21 cellular contexts compared by ENCODE assay signal in the genomic region with DNA sequence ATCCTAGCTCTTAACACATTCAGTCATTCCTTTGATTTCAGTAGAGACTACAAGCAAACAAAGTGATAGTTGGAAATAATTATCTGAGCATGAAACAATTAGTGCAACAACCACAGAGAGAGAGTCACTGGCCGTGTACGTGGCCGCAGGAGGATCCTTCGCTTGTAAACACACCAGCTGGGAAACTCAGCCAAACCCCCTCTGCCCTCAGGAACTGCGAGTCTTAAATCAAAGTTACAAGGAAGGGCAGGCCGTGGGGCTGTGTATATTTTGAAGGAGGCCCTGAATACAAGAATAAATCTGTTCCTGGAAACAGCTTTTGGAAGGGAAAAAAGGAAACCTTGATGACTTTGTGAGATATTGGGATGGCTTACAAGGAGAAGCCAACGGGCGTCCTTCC.
DNase-seq lines count a peak whose midpoint lies in the region; ATAC-seq, FAIRE-seq and TF ChIP-seq lines count a peak whose summit lies in the region.
"Had no signal": no experiment of that assay in that cellular context is flagged by ENCODE, and none has a peak within 500 bp of the region (broad histone marks: within the 10 kb centered on the region; RNA-seq: fewer than 3 reads in every experiment).

No MANE protein-coding gene starts in this region.

- H3K9me3 ChIP-seq in lung (ENCODE audit: control insufficient read depth in 2 of 2, insufficient read depth in 1 of 2, low read length in 1 of 2) (no peaks in the 10 kb centered on the region), smooth muscle cell (replicated peaks; ENCODE audit: low read depth) (no peaks in the 10 kb centered on the region)

- in situ Hi-C loops in KBM-7 (cut with MboI; ENCODE audit: low pct_unique_long_range_greater_than_20kb, low sequenced_read_pairs) = no loop called here

- DNase-seq in D341Med (ENCODE audit: low spot score) = peak; percentile 3
- peak; percentile 22 for DNase-seq in lung (ENCODE audit: low spot score)
- DNase-seq in smooth muscle cell (lab: John Stamatoyannopoulos, UW; ENCODE audit: unreplicated experiment) = no peak
- no peak for DNase-seq in KBM-7
- no peak for DNase-seq in DMS114 treated with DMSO at 0.1 percent for 48 hours (lab: John Stamatoyannopoulos, UW; ENCODE audit: unreplicated experiment)
- DNase-seq: EL, GF-D8, IMR-90, Karpas-422, NCI-H1694, NCI-H2081, NCI-H2171 treated with DMSO at 0.1 percent for 48 hours, NCI-H446, NCI-H526, Right ventricle myocardium superior had no signal

- TF ChIP-seq CTCF in lung (IDR thresholded peaks at IDR 0.05; ENCODE audit: control extremely low read depth, extremely low read depth) (no peak), smooth muscle cell (IDR thresholded peaks at IDR 0.05; ENCODE audit: borderline replicate concordance, insufficient read depth, poor library complexity, severe bottlenecking) (no peak)

- H3K4me3 ChIP-seq in lung (no peak overlapping the region), smooth muscle cell (no peak overlapping the region)

- peaks cover 0 to 4% of the 10 kb centered on the region in 2 donors for H3K4me1 ChIP-seq in lung (ENCODE audit: control insufficient read depth in 2 of 2, insufficient read depth in 2 of 2, low read length in 2 of 2)
- no peaks in the 10 kb centered on the region for H3K4me1 ChIP-seq in smooth muscle cell (ENCODE audit: low read depth)

- no peaks in the 10 kb centered on the region for H3K36me3 ChIP-seq in lung (ENCODE audit: control insufficient read depth in 2 of 2, insufficient read depth in 2 of 2, low read length in 2 of 2)
- no peaks in the 10 kb centered on the region for H3K36me3 ChIP-seq in smooth muscle cell (ENCODE audit: low read depth)

- H2AFZ ChIP-seq in smooth muscle cell (ENCODE audit: low read depth) = peak overlapping the region; percentile 35

- H3K27ac ChIP-seq in lung (ENCODE audit: low read depth in 1 of 2, low read length in 1 of 2) (no peak overlapping the region), smooth muscle cell (ENCODE audit: low read depth) (no peak overlapping the region)

- H3K4me2 ChIP-seq in smooth muscle cell = peak overlapping the region; percentile 17

- WGBS in lung, 2 donors = 38 to 50% methylated on average over 8 of the region's 8 CpGs
- 54% methylated on average over 8 of the region's 8 CpGs for WGBS in smooth muscle cell (ENCODE audit: low lambda C conversion rate)

- H3F3A ChIP-seq in smooth muscle cell (ENCODE audit: low read depth) = no peaks in the 10 kb centered on the region

- no peaks in the 10 kb centered on the region for H3K79me2 ChIP-seq in smooth muscle cell (ENCODE audit: low read depth)

- FAIRE-seq in endometrium (lab: Jason Lieb, UNC) = peak; percentile 92
- FAIRE-seq: A204.1, D721Med, GM19239, RCC 7860 had no signal

- H4K20me1 ChIP-seq in smooth muscle cell (ENCODE audit: low read depth) = no peaks in the 10 kb centered on the region

- no peak overlapping the region for H3K9ac ChIP-seq in smooth muscle cell (ENCODE audit: low read depth)

- ATAC-seq in lung (ENCODE audit: insufficient read depth, low FRiP score) (no peak), GM21737 (IDR thresholded peaks at IDR 0.05; ENCODE audit: unreplicated experiment) (no peak)

- H3K27me3 ChIP-seq in lung (ENCODE audit: control insufficient read depth, insufficient read depth) (no peaks in the 10 kb centered on the region), smooth muscle cell (ENCODE audit: low read depth) (no peaks in the 10 kb centered on the region)

Comparison
In these comparisons a context has a peak if more than half of its experiments do, and no peak if none do; other contexts are left out.
1. DNase-seq: peak in D341Med (single experiment) and lung (single experiment); none in smooth muscle cell (single experiment), KBM-7 (single experiment) and DMS114 treated with DMSO at 0.1 percent for 48 hours (single experiment).